Comparison of ENCODE assay signal across 17 cellular contexts in the genomic region with DNA sequence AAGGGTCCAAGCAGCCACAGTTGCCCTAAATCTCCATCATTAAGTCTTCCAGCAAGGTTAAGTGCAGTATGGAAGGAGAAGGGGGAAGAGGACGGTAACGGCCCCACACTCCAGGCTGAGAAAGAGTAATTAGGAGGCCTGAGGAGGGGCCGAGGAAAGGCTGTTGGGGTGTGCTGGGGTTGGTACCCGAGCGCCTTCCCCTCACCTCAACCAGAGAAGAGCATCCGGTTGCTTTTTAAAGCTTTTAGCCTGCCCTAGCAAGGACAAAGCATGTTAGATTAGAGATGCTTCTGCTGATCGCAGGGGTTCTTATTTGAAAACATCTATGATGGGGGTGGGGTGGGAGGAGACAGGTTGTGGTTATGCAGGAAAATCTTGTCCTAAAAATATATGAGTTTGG. TPM values are rescaled to one million over a fixed set of nuclear protein-coding genes. Genes with fewer than 3 reads are reported as not detected.
DNase-seq lines count a peak whose midpoint lies in the region; ATAC-seq, FAIRE-seq and TF ChIP-seq lines count a peak whose summit lies in the region.
"Had no signal": no experiment of that assay in that cellular context is flagged by ENCODE, and none has a peak within 500 bp of the region (broad histone marks: within the 10 kb centered on the region; RNA-seq: fewer than 3 reads in every experiment).

No MANE protein-coding gene starts in this region.

- no peak for TF ChIP-seq CTCF in natural killer cell (IDR thresholded peaks at IDR 0.05)
- TF ChIP-seq CTCF in WTC11 (IDR thresholded peaks at IDR 0.05): no peak

- H3K9me3 Mint-ChIP-seq in natural killer cell (no peaks in the 10 kb centered on the region), WTC11 (peaks cover 11% of the 10 kb centered on the region)
- H3K9me3 Mint-ChIP-seq in natural killer cell treated with Interleukin-12 subunit alpha and Interleukin-12 subunit beta and Interleukin-15 and Interleukin-18, amount 100 ng/mL, for 72 hours: no peaks in the 10 kb centered on the region
- H3K9me3 Mint-ChIP-seq: IgD-negative memory B cell had no signal

- FAIRE-seq in GM19239 (lab: Jason Lieb, UNC): no peak

- H3K27me3 ChIP-seq in layer of hippocampus (ENCODE audit: control insufficient read depth, insufficient read depth, low read length): no peaks in the 10 kb centered on the region
- H3K27me3 ChIP-seq: Peyer's patch had no signal

- DNase-seq in natural killer cell (no peak), WTC11 (ENCODE audit: low spot score) (no peak), T-helper 2 cell (no peak), glomerular visceral epithelial cell (ENCODE audit: extremely low spot score) (no peak), GM19239 (ENCODE audit: insufficient read length, low spot score) (no peak)
- DNase-seq in natural killer cell treated with Interleukin-12 subunit alpha and Interleukin-12 subunit beta and Interleukin-15 and Interleukin-18, amount 100 ng/mL, for 72 hours (ENCODE audit: low spot score): no peak
- DNase-seq: ACHN; CD8-positive, alpha-beta memory T cell; NCI-H187 treated with DMSO at 0.1 percent for 48 hours; NCI-H2171; NCI-H82; Peyer's patch; SHP77 had no signal

- CTCF ChIA-PET in WTC11 (lab: Charles Lee): no interaction called here

- peak overlapping the region; percentile 52 for H3K27ac ChIP-seq in layer of hippocampus (ENCODE audit: low read depth, low read length)
- H3K27ac ChIP-seq: Peyer's patch had no signal

- ATAC-seq in natural killer cell (peak in 2 of 3 donors; percentile 31 to 54), WTC11 (peak; percentile 48), HG02759 (IDR thresholded peaks at IDR 0.05; ENCODE audit: unreplicated experiment) (no peak)
- ATAC-seq in natural killer cell treated with Interleukin-12 subunit alpha and Interleukin-12 subunit beta and Interleukin-15 and Interleukin-18, amount 100 ng/mL, for 72 hours: no peak

- H3K27ac Mint-ChIP-seq in natural killer cell: peak overlapping the region in 1 of 2 donors; percentile 61
- H3K27ac Mint-ChIP-seq in natural killer cell treated with Interleukin-12 subunit alpha and Interleukin-12 subunit beta and Interleukin-15 and Interleukin-18, amount 100 ng/mL, for 72 hours: peak overlapping the region in 1 of 2 donors; percentile 45
- H3K27ac Mint-ChIP-seq in WTC11: no peak overlapping the region; the same call in 1 of the 2 replicates
- H3K27ac Mint-ChIP-seq: B cell had no signal

- H3K36me3 Mint-ChIP-seq in natural killer cell (no peaks in the 10 kb centered on the region), WTC11 (peaks cover 33% of the 10 kb centered on the region)
- H3K36me3 Mint-ChIP-seq in natural killer cell treated with Interleukin-12 subunit alpha and Interleukin-12 subunit beta and Interleukin-15 and Interleukin-18, amount 100 ng/mL, for 72 hours: peaks cover 8% of the 10 kb centered on the region

- peaks cover 11 to 16% of the 10 kb centered on the region in 2 donors for H3K4me1 Mint-ChIP-seq in natural killer cell
- H3K4me1 Mint-ChIP-seq in natural killer cell treated with Interleukin-12 subunit alpha and Interleukin-12 subunit beta and Interleukin-15 and Interleukin-18, amount 100 ng/mL, for 72 hours (ENCODE audit: low read depth in 2 of 2): peaks cover 6 to 11% of the 10 kb centered on the region in 2 donors
- H3K4me1 Mint-ChIP-seq in WTC11: peaks cover 11% of the 10 kb centered on the region

- POLR2A ChIA-PET in WTC11 (lab: Charles Lee): interaction anchor here (0.6 to 0.7 kb wide), 2 partner anchors 9 to 92 kb away, joined by 3 to 4 read pairs; a partner anchor contains a TSS

- H3K4me3 Mint-ChIP-seq in natural killer cell (no peak overlapping the region), WTC11 (no peak overlapping the region)
- no peak overlapping the region for H3K4me3 Mint-ChIP-seq in natural killer cell treated with Interleukin-12 subunit alpha and Interleukin-12 subunit beta and Interleukin-15 and Interleukin-18, amount 100 ng/mL, for 72 hours
- H3K4me3 Mint-ChIP-seq: B cell, IgD-negative memory B cell had no signal

- intact Hi-C loops in natural killer cell (cut with micrococcal nuclease): loop anchor here (5.0 kb wide), 1 partner anchor 48 kb away; no protein-coding TSS in a partner anchor

- H3K27me3 Mint-ChIP-seq in natural killer cell (ENCODE audit: low read depth in 2 of 2) (no peaks in the 10 kb centered on the region), WTC11 (ENCODE audit: low read depth) (no peaks in the 10 kb centered on the region)
- no peaks in the 10 kb centered on the region for H3K27me3 Mint-ChIP-seq in natural killer cell treated with Interleukin-12 subunit alpha and Interleukin-12 subunit beta and Interleukin-15 and Interleukin-18, amount 100 ng/mL, for 72 hours
- H3K27me3 Mint-ChIP-seq: B cell; CD8-positive, alpha-beta memory T cell had no signal

TF ChIP-seq in WTC11, 78 proteins besides CTCF, POLR2A, EP300 and RAD21 (continues in another document):
- TF ChIP-seq FOXJ3 (CRISPR knock-in tag; IDR thresholded peaks at IDR 0.05; ENCODE audit: borderline replicate concordance) (no peak), SMAD3 (CRISPR knock-in tag; IDR thresholded peaks at IDR 0.05; ENCODE audit: borderline replicate concordance) (no peak), ETV6 (CRISPR knock-in tag; IDR thresholded peaks at IDR 0.05) (no peak), SOX15 (CRISPR knock-in tag; IDR thresholded peaks at IDR 0.05) (no peak)
- TF ChIP-seq, protein P1, sequence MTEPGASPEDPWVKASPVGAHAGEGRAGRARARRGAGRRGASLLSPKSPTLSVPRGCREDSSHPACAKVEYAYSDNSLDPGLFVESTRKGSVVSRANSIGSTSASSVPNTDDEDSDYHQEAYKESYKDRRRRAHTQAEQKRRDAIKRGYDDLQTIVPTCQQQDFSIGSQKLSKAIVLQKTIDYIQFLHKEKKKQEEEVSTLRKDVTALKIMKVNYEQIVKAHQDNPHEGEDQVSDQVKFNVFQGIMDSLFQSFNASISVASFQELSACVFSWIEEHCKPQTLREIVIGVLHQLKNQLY (CRISPR knock-in tag; IDR thresholded peaks at IDR 0.05): no peak
- TF ChIP-seq, protein P2, sequence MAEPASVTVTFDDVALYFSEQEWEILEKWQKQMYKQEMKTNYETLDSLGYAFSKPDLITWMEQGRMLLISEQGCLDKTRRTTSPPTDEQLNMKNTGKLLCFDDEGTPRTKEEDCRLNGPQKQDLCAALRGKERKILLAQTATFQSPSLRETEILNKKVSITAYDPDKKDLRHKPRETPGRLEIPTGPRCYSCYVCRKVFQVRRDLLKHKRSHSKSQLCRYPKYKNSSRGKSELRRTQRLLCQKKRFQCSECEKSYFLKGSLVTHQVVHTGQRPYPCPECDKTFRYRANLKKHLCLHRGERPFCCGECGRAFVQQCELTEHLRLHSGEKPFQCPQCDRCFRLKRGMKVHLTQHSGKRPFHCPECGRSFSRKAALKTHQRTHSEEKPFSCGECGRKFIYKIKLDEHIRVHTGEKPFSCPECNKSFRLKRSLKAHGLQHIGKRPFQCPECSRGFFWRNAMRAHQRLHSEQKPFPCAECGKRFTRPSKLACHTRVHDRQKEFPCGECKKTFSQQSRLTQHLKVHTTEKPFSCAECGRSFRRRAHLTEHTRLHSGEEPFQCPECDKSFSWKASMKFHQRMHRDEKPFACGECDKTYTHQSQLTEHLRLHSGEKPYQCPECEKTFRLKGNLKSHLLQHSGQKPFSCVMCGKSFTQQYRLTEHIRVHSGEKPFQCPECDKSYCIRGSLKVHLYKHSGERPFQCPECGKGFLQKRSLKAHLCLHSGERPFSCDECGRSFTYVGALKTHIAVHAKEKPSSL (CRISPR knock-in tag; conservative IDR thresholded peaks at IDR 0.05): no peak
- TF ChIP-seq, protein P3, sequence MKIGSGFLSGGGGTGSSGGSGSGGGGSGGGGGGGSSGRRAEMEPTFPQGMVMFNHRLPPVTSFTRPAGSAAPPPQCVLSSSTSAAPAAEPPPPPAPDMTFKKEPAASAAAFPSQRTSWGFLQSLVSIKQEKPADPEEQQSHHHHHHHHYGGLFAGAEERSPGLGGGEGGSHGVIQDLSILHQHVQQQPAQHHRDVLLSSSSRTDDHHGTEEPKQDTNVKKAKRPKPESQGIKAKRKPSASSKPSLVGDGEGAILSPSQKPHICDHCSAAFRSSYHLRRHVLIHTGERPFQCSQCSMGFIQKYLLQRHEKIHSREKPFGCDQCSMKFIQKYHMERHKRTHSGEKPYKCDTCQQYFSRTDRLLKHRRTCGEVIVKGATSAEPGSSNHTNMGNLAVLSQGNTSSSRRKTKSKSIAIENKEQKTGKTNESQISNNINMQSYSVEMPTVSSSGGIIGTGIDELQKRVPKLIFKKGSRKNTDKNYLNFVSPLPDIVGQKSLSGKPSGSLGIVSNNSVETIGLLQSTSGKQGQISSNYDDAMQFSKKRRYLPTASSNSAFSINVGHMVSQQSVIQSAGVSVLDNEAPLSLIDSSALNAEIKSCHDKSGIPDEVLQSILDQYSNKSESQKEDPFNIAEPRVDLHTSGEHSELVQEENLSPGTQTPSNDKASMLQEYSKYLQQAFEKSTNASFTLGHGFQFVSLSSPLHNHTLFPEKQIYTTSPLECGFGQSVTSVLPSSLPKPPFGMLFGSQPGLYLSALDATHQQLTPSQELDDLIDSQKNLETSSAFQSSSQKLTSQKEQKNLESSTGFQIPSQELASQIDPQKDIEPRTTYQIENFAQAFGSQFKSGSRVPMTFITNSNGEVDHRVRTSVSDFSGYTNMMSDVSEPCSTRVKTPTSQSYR (CRISPR knock-in tag; IDR thresholded peaks at IDR 0.05): no peak

RNA-seq across cellular contexts. Expression of a gene that starts 9.0 kb away (rescaled TPM):
- 1 to 10 TPM; 6.2 to 8.9 (median 7.2) TPM for total RNA-seq in natural killer cell
- total RNA-seq in natural killer cell treated with Interleukin-12 subunit alpha and Interleukin-12 subunit beta and Interleukin-15 and Interleukin-18, amount 100 ng/mL, for 72 hours: 10 to 100 TPM in 1 of 2 donors, 1 to 10 TPM in 1; 8.7 to 11.0 TPM
- 25.5 to 27.2 TPM (median 26.2 TPM) in 3 replicates for total RNA-seq in WTC11 (2021)

RNA-seq across cellular contexts. Expression of a gene that starts 25.2 kb away (rescaled TPM):
- 10 to 100 TPM; 57.6 to 62.5 (median 60.8) TPM for total RNA-seq in natural killer cell
- 10 to 100 TPM; 64.9 to 70.6 TPM for total RNA-seq in natural killer cell treated with Interleukin-12 subunit alpha and Interleukin-12 subunit beta and Interleukin-15 and Interleukin-18, amount 100 ng/mL, for 72 hours
- total RNA-seq in WTC11 (2021): 46.6 to 51.8 TPM (median 47.6 TPM) in 3 replicates

RNA-seq across cellular contexts. Expression of a gene that starts 40.9 kb away (rescaled TPM):
- 10 to 100 TPM; 37.8 to 51.6 (median 49.0) TPM for total RNA-seq in natural killer cell
- 10 to 100 TPM; 19.6 to 33.6 TPM for total RNA-seq in natural killer cell treated with Interleukin-12 subunit alpha and Interleukin-12 subunit beta and Interleukin-15 and Interleukin-18, amount 100 ng/mL, for 72 hours
- total RNA-seq in WTC11 (2021): 38.1 to 48.3 TPM (median 39.1 TPM) in 3 replicates

RNA-seq across cellular contexts. Expression of a gene that starts 48.2 kb away (rescaled TPM):
- total RNA-seq in natural killer cell: 10 to 100 TPM; 79.0 to 94.6 (median 84.4) TPM
- 10 to 100 TPM; 81.8 to 88.8 TPM for total RNA-seq in natural killer cell treated with Interleukin-12 subunit alpha and Interleukin-12 subunit beta and Interleukin-15 and Interleukin-18, amount 100 ng/mL, for 72 hours
- 118 to 124 TPM (median 119 TPM) in 3 replicates for total RNA-seq in WTC11 (2021)

Comparison
In these comparisons a context has a peak if more than half of its experiments do, and no peak if none do; other contexts are left out.
1. ATAC-seq: peak in natural killer cell (2 of 3) and WTC11 (single experiment); none in natural killer cell treated with Interleukin-12 subunit alpha and Interleukin-12 subunit beta and Interleukin-15 and Interleukin-18, amount 100 ng/mL, for 72 hours (0 of 2) and HG02759 (single experiment).